31 cellular contexts compared by ENCODE assay signal in the genomic region with DNA sequence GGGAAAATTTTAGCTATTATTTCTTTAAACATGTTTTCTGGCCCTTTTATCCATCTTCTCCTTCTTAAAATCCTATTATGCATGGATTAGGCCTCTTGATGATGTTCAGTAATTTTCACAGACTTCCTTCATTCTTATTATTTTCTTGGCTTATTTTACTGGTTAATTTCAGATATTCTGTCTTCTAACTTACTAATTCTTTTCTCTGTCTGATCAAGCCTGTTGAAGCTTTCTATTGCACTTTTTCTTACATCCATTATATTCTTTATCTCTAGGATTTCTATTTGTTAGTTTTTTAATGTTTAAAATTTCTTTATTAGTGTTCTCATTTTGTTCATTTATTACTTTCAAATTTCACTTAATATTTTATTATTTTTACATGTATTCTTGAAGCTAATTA.
"Had no signal": no experiment of that assay in that cellular context is flagged by ENCODE, and none has a peak within 500 bp of the region (broad histone marks: within the 10 kb centered on the region; RNA-seq: fewer than 3 reads in every experiment).

No MANE protein-coding gene starts in this region.

- H3K36me3 ChIP-seq: brain microvascular endothelial cell, colonic mucosa, esophagus squamous epithelium had no signal

- H3K27me3 ChIP-seq: brain microvascular endothelial cell, colonic mucosa, esophagus squamous epithelium had no signal

- ATAC-seq: activated T-helper 17 cell treated with anti-CD3 and anti-CD28 coated beads, Interleukin-2, amount 50 U/mL, for 72 hours; T-helper 17 cell; WTC11 had no signal

- FAIRE-seq: astrocyte, bronchial epithelial cell, endometrium, endothelial cell of umbilical vein had no signal

- H3K27ac ChIP-seq: brain microvascular endothelial cell, colonic mucosa, epithelial cell of prostate, esophagus squamous epithelium, VCaP had no signal

- H3K4me1 ChIP-seq: colonic mucosa, esophagus squamous epithelium had no signal

- DNase-seq: activated CD4-positive, alpha-beta memory T cell treated with anti-CD3 and anti-CD28 coated beads, Interleukin-2, amount 10 ng/mL, durations not matched to agents 7 days and 5 days; activated CD4-positive, alpha-beta T cell treated with anti-CD3 and anti-CD28 coated beads for 1 hour; activated CD4-positive, alpha-beta T cell treated with anti-CD3 and anti-CD28 coated beads for 4 hours; activated CD4-positive, alpha-beta T cell treated with anti-CD3 and anti-CD28 coated beads, Interleukin-2, amount 10 ng/mL, durations not matched to agents 7 days and 5 days; activated CD4-positive, alpha-beta T cell treated with anti-CD3 and anti-CD28 coated beads, Interleukin-2, amount 50 U/mL, for 4 hours; activated CD8-positive, alpha-beta memory T cell treated with anti-CD3 and anti-CD28 coated beads, Interleukin-2, amount 50 U/mL, for 48 hours; activated effector memory CD4-positive, alpha-beta T cell treated with Interleukin-2 at 50 U/mL for 16 hours; activated gamma-delta T cell treated with Interleukin-2 at 50 U/mL for 16 hours; activated naive CD4-positive, alpha-beta T cell treated with anti-CD3 and anti-CD28 coated beads, Interleukin-2, amount 50 U/mL, for 16 hours; activated naive CD4-positive, alpha-beta T cell treated with Interleukin-2 at 50 U/mL for 16 hours; activated T-cell treated with anti-CD3 and anti-CD28 coated beads for 4 hours; activated T-cell treated with anti-CD3 and anti-CD28 coated beads, Interleukin-2, amount 50 U/mL, for 24 hours; amniotic stem cell; anterior cingulate cortex; brain microvascular endothelial cell; colonic mucosa; effector CD8-positive, alpha-beta T cell; esophagus squamous epithelium; foreskin melanocyte; head of caudate nucleus; hippocampal formation; T-helper 17 cell; T1000 had no signal

- H3K4me3 ChIP-seq: colonic mucosa, esophagus squamous epithelium had no signal

- H3K9me3 ChIP-seq: colonic mucosa had no signal
